35 cellular contexts compared by ENCODE assay signal in genomic region chr19:24002256-24002945, GRCh38.
"Had no signal": no experiment of that assay in that cellular context is flagged by ENCODE, and none has a peak within 500 bp of the region (broad histone marks: within the 10 kb centered on the region; RNA-seq: fewer than 3 reads in every experiment).

No MANE protein-coding gene starts in this region.

- H3K9me3 ChIP-seq: adrenal gland, body of pancreas, breast epithelium had no signal

- H3K4me3 Mint-ChIP-seq: activated B cell treated with CpG ODN at 0.5 μM for 24 hours; activated CD4-positive, alpha-beta memory T cell treated with anti-CD3 and anti-CD28 coated beads for 36 hours; activated CD4-positive, alpha-beta T cell treated with anti-CD3 and anti-CD28 coated beads, Interleukin-2, amount 10 ng/mL, durations not matched to agents 24 days and 14 days; activated CD8-positive, alpha-beta T cell treated with anti-CD3 and anti-CD28 coated beads for 36 hours; activated naive CD4-positive, alpha-beta T cell treated with anti-CD3 and anti-CD28 coated beads for 36 hours; activated naive CD8-positive, alpha-beta T cell treated with anti-CD3 and anti-CD28 coated beads for 36 hours; activated T-cell treated with anti-CD3 and anti-CD28 coated beads, Interleukin-2, amount 50 U/mL, for 4 hours; activated T-cell treated with anti-CD3 and anti-CD28 coated beads, Interleukin-2, amount 50 U/mL, for 72 hours; activated T-helper 1 cell treated with anti-CD3 and anti-CD28 coated beads, Interleukin-12 subunit alpha, Interleukin-12 subunit beta, Interleukin-2, Interleukin-4 antibody, amounts not matched to agents 30 ng/mL and 10 ng/mL and 1 ng/mL, durations not matched to agents 14 hours and 24 hours and 36 hours; activated T-helper 17 cell treated with anti-CD3 and anti-CD28 coated beads, Interleukin-2, amount 50 U/mL, for 72 hours; T-helper 1 cell treated with Interleukin-12 subunit alpha and Interleukin-12 subunit beta and Interleukin-4 antibody, amounts not matched to agents 30 μg/mL and 1 μg/mL, for 36 hours; T-helper 2 cell treated with Interferon-gamma antibody and Interleukin-4, amounts not matched to agents 5 μg/mL and 100 μg/mL, for 36 hours had no signal

- H3K27me3 Mint-ChIP-seq: activated B cell treated with CpG ODN at 0.5 μM for 24 hours; activated CD4-positive, alpha-beta memory T cell treated with anti-CD3 and anti-CD28 coated beads for 36 hours; activated CD4-positive, alpha-beta T cell treated with anti-CD3 and anti-CD28 coated beads, Interleukin-2, amount 10 ng/mL, durations not matched to agents 24 days and 14 days; activated naive CD8-positive, alpha-beta T cell treated with anti-CD3 and anti-CD28 coated beads for 36 hours; activated T-helper 17 cell treated with anti-CD3 and anti-CD28 coated beads, Interleukin-2, amount 50 U/mL, for 72 hours had no signal

- DNase-seq: activated B cell treated with CpG ODN at 0.5 μM for 24 hours; activated CD4-positive, alpha-beta memory T cell treated with anti-CD3 and anti-CD28 coated beads for 36 hours; activated CD4-positive, alpha-beta T cell treated with anti-CD3 and anti-CD28 coated beads for 4 hours; activated CD4-positive, alpha-beta T cell treated with anti-CD3 and anti-CD28 coated beads, Interleukin-2, amount 10 ng/mL, durations not matched to agents 24 days and 14 days; activated CD4-positive, alpha-beta T cell treated with anti-CD3 and anti-CD28 coated beads, Interleukin-2, amount 50 U/mL, for 1 hour; activated CD4-positive, alpha-beta T cell treated with anti-CD3 and anti-CD28 coated beads, Interleukin-2, amount 50 U/mL, for 4 hours; activated CD4-positive, CD25-positive, alpha-beta regulatory T cell treated with anti-CD3 and anti-CD28 coated beads, Interleukin-2, amount 50 U/mL, for 72 hours; activated CD8-positive, alpha-beta memory T cell treated with anti-CD3 and anti-CD28 coated beads, Interleukin-2, amount 50 U/mL, for 4 hours; activated CD8-positive, alpha-beta T cell treated with anti-CD3 and anti-CD28 coated beads for 36 hours; activated effector memory CD4-positive, alpha-beta T cell treated with anti-CD3 and anti-CD28 coated beads, Interleukin-2, amount 50 U/mL, for 16 hours; activated gamma-delta T cell treated with Interleukin-2 at 50 U/mL for 16 hours; activated naive CD4-positive, alpha-beta T cell; activated naive CD4-positive, alpha-beta T cell treated with anti-CD3 and anti-CD28 coated beads for 36 hours; activated naive CD4-positive, alpha-beta T cell treated with anti-CD3 and anti-CD28 coated beads, Interleukin-2, amount 50 U/mL, for 16 hours; activated naive CD8-positive, alpha-beta T cell treated with anti-CD3 and anti-CD28 coated beads for 36 hours; activated T-cell treated with anti-CD3 and anti-CD28 coated beads for 4 hours; activated T-cell treated with anti-CD3 and anti-CD28 coated beads, Interleukin-2, amount 50 U/mL, for 1 hour; activated T-cell treated with anti-CD3 and anti-CD28 coated beads, Interleukin-2, amount 50 U/mL, for 4 hours; activated T-cell treated with anti-CD3 and anti-CD28 coated beads, Interleukin-2, amount 50 U/mL, for 72 hours; adrenal gland; amniotic stem cell; aorta; body of pancreas; brain microvascular endothelial cell; central memory CD4-positive, alpha-beta T cell; T-helper 1 cell; T-helper 2 cell; T-helper 9 cell had no signal

- H3K4me3 ChIP-seq: adrenal gland, body of pancreas, breast epithelium had no signal

- ATAC-seq: activated CD8-positive, alpha-beta T cell treated with anti-CD3 and anti-CD28 coated beads for 36 hours; activated naive CD4-positive, alpha-beta T cell treated with anti-CD3 and anti-CD28 coated beads, Interleukin-2, amount 50 U/mL, for 72 hours; activated T-cell treated with anti-CD3 and anti-CD28 coated beads, Interleukin-2, amount 50 U/mL, for 4 hours; activated T-cell treated with anti-CD3 and anti-CD28 coated beads, Interleukin-2, amount 50 U/mL, for 72 hours; activated T-helper 17 cell treated with anti-CD3 and anti-CD28 coated beads, Interleukin-2, amount 50 U/mL, for 72 hours; body of pancreas had no signal

- H3K27ac ChIP-seq: adrenal gland, body of pancreas, brain microvascular endothelial cell, breast epithelium, VCaP had no signal

- H3K4me1 Mint-ChIP-seq: activated B cell treated with CpG ODN at 0.5 μM for 24 hours; activated CD4-positive, alpha-beta T cell treated with anti-CD3 and anti-CD28 coated beads, Interleukin-2, amount 10 ng/mL, durations not matched to agents 24 days and 14 days; activated naive CD8-positive, alpha-beta T cell treated with anti-CD3 and anti-CD28 coated beads for 36 hours; activated T-helper 17 cell treated with anti-CD3 and anti-CD28 coated beads, Interleukin-2, amount 50 U/mL, for 72 hours had no signal

- H3K4me1 ChIP-seq: adrenal gland, body of pancreas, breast epithelium had no signal

- H3K27ac Mint-ChIP-seq: activated B cell treated with CpG ODN at 0.5 μM for 24 hours; activated CD4-positive, alpha-beta memory T cell treated with anti-CD3 and anti-CD28 coated beads for 36 hours; activated CD4-positive, alpha-beta T cell treated with anti-CD3 and anti-CD28 coated beads, Interleukin-2, amount 10 ng/mL, durations not matched to agents 24 days and 14 days; activated CD8-positive, alpha-beta T cell treated with anti-CD3 and anti-CD28 coated beads for 36 hours; activated naive CD4-positive, alpha-beta T cell treated with anti-CD3 and anti-CD28 coated beads for 36 hours; activated naive CD8-positive, alpha-beta T cell treated with anti-CD3 and anti-CD28 coated beads for 36 hours; activated T-cell treated with anti-CD3 and anti-CD28 coated beads, Interleukin-2, amount 50 U/mL, for 72 hours; activated T-helper 1 cell treated with anti-CD3 and anti-CD28 coated beads, Interleukin-12 subunit alpha, Interleukin-12 subunit beta, Interleukin-2, Interleukin-4 antibody, amounts not matched to agents 30 ng/mL and 10 ng/mL and 1 ng/mL, durations not matched to agents 14 hours and 24 hours and 36 hours; activated T-helper 17 cell treated with anti-CD3 and anti-CD28 coated beads, Interleukin-2, amount 50 U/mL, for 72 hours; T-helper 1 cell treated with Interleukin-12 subunit alpha and Interleukin-12 subunit beta and Interleukin-4 antibody, amounts not matched to agents 30 μg/mL and 1 μg/mL, for 36 hours; T-helper 2 cell treated with Interferon-gamma antibody and Interleukin-4, amounts not matched to agents 5 μg/mL and 100 μg/mL, for 36 hours had no signal

- H3K36me3 ChIP-seq: adrenal gland, brain microvascular endothelial cell, breast epithelium had no signal

- H3K27me3 ChIP-seq: adrenal gland, body of pancreas, brain microvascular endothelial cell, breast epithelium had no signal
